In the genomic region with DNA sequence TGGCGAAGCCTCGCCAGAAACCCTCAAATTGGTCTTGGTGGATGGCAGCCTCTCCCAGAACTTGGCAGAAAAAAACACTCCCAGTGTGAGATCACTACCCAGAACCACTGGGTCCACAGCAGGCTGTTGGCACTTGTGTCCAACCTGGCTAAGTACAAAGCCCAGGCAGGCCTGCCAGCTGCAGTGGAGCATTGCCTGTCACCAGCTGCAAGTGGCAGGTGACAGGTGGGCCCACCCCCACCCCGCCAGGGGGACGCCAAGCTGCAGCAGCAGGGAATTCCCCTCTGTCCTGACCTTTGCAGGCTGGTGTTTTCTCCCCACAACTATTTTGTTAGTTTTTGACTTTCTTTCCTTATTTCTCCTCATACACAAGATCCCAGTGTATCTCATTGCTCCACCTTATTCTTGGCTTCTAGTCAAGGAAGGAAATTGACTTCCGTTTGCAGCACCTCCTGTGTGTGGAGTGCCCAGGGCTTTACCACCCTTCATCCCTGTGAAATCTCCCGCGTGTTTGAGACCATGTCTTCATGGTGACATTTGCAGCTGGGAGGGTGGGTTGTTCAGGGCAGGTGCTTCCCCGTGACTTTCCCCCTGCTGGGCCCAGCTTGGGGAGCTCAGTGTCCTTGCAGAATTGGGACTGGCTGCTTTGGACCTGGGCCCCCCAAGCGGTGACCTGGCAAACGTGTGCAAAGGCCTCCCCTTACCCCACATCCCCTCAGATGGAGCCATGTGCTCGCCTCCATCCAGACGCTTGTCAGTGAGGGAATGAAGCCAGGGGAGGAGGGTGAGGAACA, we compare ENCODE assay signal across 21 cellular contexts.
DNase-seq lines count a peak whose midpoint lies in the region; ATAC-seq, FAIRE-seq and TF ChIP-seq lines count a peak whose summit lies in the region.
"Had no signal": no experiment of that assay in that cellular context is flagged by ENCODE, and none has a peak within 500 bp of the region (broad histone marks: within the 10 kb centered on the region; RNA-seq: fewer than 3 reads in every experiment).

No MANE protein-coding gene starts in this region.

- H3K27me3 Mint-ChIP-seq in CD4-positive, alpha-beta memory T cell: peaks cover 0 to 8% of the 10 kb centered on the region in 2 donors

- DNase-seq in GM12865 (ENCODE audit: low read depth): peak; percentile 54
- peak; percentile 86 for DNase-seq in NCI-H345 (lab: John Stamatoyannopoulos, UW)
- DNase-seq in heart right ventricle: peak; percentile 59 to 72
- no peak for DNase-seq in H54 (ENCODE audit: insufficient read length, low spot score)
- DNase-seq in H4 (ENCODE audit: low spot score): no peak
- no peak for DNase-seq in CD4-positive, alpha-beta memory T cell
- DNase-seq: activated CD4-positive, CD25-positive, alpha-beta regulatory T cell; activated effector memory CD4-positive, alpha-beta T cell treated with Interleukin-2 at 50 U/mL for 16 hours; amygdala; cerebellar nuclear complex; Karpas-422; midbrain; NCI-H1694; NK-92 treated with Interleukin-12 subunit alpha and Interleukin-12 subunit beta, amount 100 ng/mL, for 24 hours; occipital lobe; stimulated activated CD4-positive, alpha-beta T cell treated with anti-CD3 and anti-CD28 coated beads, Interleukin-4, amount 100 ng/mL, for 1 hour had no signal

- H3K4me3 Mint-ChIP-seq in CD4-positive, alpha-beta memory T cell: no peak overlapping the region

- no peak overlapping the region for H3K9ac ChIP-seq in BLaER1

- H3K27me3 ChIP-seq in BLaER1: no peaks in the 10 kb centered on the region
- peaks cover 0 to 3% (median 0%) of the 10 kb centered on the region in 7 donors for H3K27me3 ChIP-seq in heart right ventricle
- no peaks in the 10 kb centered on the region for H3K27me3 ChIP-seq in CD4-positive, alpha-beta memory T cell (ENCODE audit: insufficient read depth, low read length)
- H3K27me3 ChIP-seq: hepatocyte, tibial nerve had no signal

- H3K4me3 ChIP-seq in BLaER1 (no peak overlapping the region), GM12865 (ENCODE audit: low read depth, low read length) (no peak overlapping the region), heart right ventricle (no peak overlapping the region)
- H3K4me3 ChIP-seq in CD4-positive, alpha-beta memory T cell (ENCODE audit: low read length in 2 of 2): no peak overlapping the region
- H3K4me3 ChIP-seq: hepatocyte, tibial nerve had no signal

- H3K36me3 ChIP-seq in BLaER1 (no peaks in the 10 kb centered on the region), heart right ventricle (no peaks in the 10 kb centered on the region)
- H3K36me3 ChIP-seq in CD4-positive, alpha-beta memory T cell (ENCODE audit: insufficient read depth, low read length): no peaks in the 10 kb centered on the region
- H3K36me3 ChIP-seq: tibial nerve had no signal

- ATAC-seq in heart right ventricle (peak; percentile 63 to 97 (median 96)), GM19035 (IDR thresholded peaks at IDR 0.05; ENCODE audit: unreplicated experiment) (no peak)

- FAIRE-seq in H54 (lab: Jason Lieb, UNC): no peak
- FAIRE-seq: keratinocyte had no signal

- H3K27ac Mint-ChIP-seq in CD4-positive, alpha-beta memory T cell: peak overlapping the region in 2 of 7 donors; percentile 32 to 35

- WGBS in heart right ventricle, 2 donors: 45 to 47% methylated on average over 12 of the region's 12 CpGs

- CTCF ChIA-PET in CD4-positive, alpha-beta memory T cell (lab: Charles Lee; ENCODE audit: partially characterized antibody): no interaction called here

- POLR2A ChIA-PET in CD4-positive, alpha-beta memory T cell (lab: Charles Lee; ENCODE audit: partially characterized antibody): no interaction called here

- no peaks in the 10 kb centered on the region for H3K9me3 Mint-ChIP-seq in CD4-positive, alpha-beta memory T cell

- peaks cover 0 to 6% (median 0%) of the 10 kb centered on the region in 4 donors for H3K4me1 Mint-ChIP-seq in CD4-positive, alpha-beta memory T cell

- H3K27ac ChIP-seq in BLaER1: no peak overlapping the region
- H3K27ac ChIP-seq in heart right ventricle: no peak overlapping the region
- no peak overlapping the region for H3K27ac ChIP-seq in CD4-positive, alpha-beta memory T cell (ENCODE audit: low read depth, low read length)
- H3K27ac ChIP-seq: hepatocyte, tibial nerve had no signal

- TF ChIP-seq POLR2A in H54 (IDR thresholded peaks at IDR 0.05; ENCODE audit: low read depth, low read length): no peak

- intact Hi-C loops in heart right ventricle (cut with DNase I): no loop called here
- intact Hi-C loops in CD4-positive, alpha-beta memory T cell (cut with micrococcal nuclease): no loop called here

- H3K36me3 Mint-ChIP-seq in CD4-positive, alpha-beta memory T cell: no peaks in the 10 kb centered on the region

- H4K20me1 ChIP-seq in BLaER1: no peaks in the 10 kb centered on the region

- peak overlapping the region; percentile 29; the same call in 1 of the 2 replicates for H3K4me2 ChIP-seq in BLaER1
- H3K4me2 ChIP-seq: hepatocyte had no signal

- TF ChIP-seq CTCF in GM12865 (IDR thresholded peaks at IDR 0.05; ENCODE audit: insufficient read depth, low read depth, low read length, missing control alignments) (no peak), heart right ventricle (IDR thresholded peaks at IDR 0.05) (no peak)

- 0 out of 2 replicates have a peak, but pooled peaks cover 7% of the 10 kb centered on the region for H3K9me3 ChIP-seq in BLaER1
- H3K9me3 ChIP-seq in heart right ventricle: no peaks in the 10 kb centered on the region
- no peaks in the 10 kb centered on the region for H3K9me3 ChIP-seq in CD4-positive, alpha-beta memory T cell (ENCODE audit: control insufficient read depth in 1 of 2, low read length in 2 of 2)
- H3K9me3 ChIP-seq: tibial nerve had no signal

- H3K4me1 ChIP-seq in BLaER1 (peaks cover 38% of the 10 kb centered on the region), heart right ventricle (peaks cover 0 to 12% (median 9%) of the 10 kb centered on the region in 9 donors)
- H3K4me1 ChIP-seq in CD4-positive, alpha-beta memory T cell (ENCODE audit: insufficient read depth, low read length): no peaks in the 10 kb centered on the region

Comparison
In these comparisons a context has a peak if more than half of its experiments do, and no peak if none do; other contexts are left out.
1. DNase-seq: peak in GM12865 (single experiment), NCI-H345 (single experiment) and heart right ventricle (2 of 2); none in H54 (single experiment), H4 (single experiment) and CD4-positive, alpha-beta memory T cell (0 of 5).